29 cellular contexts compared by ENCODE assay signal in the genomic region with DNA sequence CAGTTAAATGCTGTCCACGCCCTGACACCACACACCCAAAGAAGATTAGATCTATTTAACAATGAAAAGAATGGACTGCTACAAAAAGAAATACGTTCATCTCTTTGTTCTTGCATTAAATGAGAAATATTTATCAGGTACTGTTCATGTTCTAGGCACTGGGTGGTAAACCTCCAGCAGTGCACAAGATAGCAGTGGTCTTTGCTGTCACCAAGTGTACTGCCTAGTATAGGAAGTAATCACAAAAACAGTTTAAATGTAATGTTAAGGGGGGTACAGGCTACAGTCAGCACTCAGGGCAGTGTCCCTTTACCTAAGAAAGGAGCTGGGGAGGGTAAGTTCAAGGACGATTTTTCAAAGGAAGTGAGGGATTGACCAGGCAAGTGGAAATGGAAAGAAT.
"Had no signal": no experiment of that assay in that cellular context is flagged by ENCODE, and none has a peak within 500 bp of the region (broad histone marks: within the 10 kb centered on the region; RNA-seq: fewer than 3 reads in every experiment).

No MANE protein-coding gene starts in this region.

- H3K27ac ChIP-seq: left lung, lower lobe of right lung, neural progenitor cell, neutrophil, parathyroid adenoma, psoas muscle, right lobe of liver, stomach, testis, thyroid gland, transverse colon, upper lobe of left lung, vagina had no signal

- H3K9me3 Mint-ChIP-seq: immature natural killer cell; natural killer cell; nephron progenitor cell; neural progenitor cell; stimulated activated naive B cell treated with anti-CD40 and anti-IgM and Interleukin-4, amounts not matched to agents 10 μg/mL and 1 μg/mL and 100 μg/mL, for 72 hours had no signal

- H3K4me1 Mint-ChIP-seq: immature natural killer cell; stimulated activated naive B cell treated with anti-CD40 and anti-IgM and Interleukin-4, amounts not matched to agents 10 μg/mL and 1 μg/mL and 100 μg/mL, for 72 hours had no signal

- H3K4me1 ChIP-seq: left lung, lower lobe of right lung, parathyroid adenoma, psoas muscle, right lobe of liver, stomach, testis, thyroid gland, transverse colon, upper lobe of left lung, vagina had no signal

- H3K4me2 ChIP-seq: neural progenitor cell, smooth muscle cell had no signal

- H3K36me3 ChIP-seq: left lung, lower lobe of right lung, neural progenitor cell, neutrophil, right lobe of liver, stomach, thyroid gland, transverse colon, upper lobe of left lung, vagina had no signal

- DNase-seq: hippocampal formation; immature natural killer cell; kidney; left colon; left lung; lower lobe of right lung; mammary epithelial cell; mesenchymal stem cell; natural killer cell; nephron progenitor cell; occipital lobe; psoas muscle; right lobe of liver; stimulated activated CD4-positive, alpha-beta T cell treated with anti-CD3 and anti-CD28 coated beads, Interleukin-1b, Interleukin-23, amount 100 ng/mL, for 48 hours; stimulated activated CD4-positive, alpha-beta T cell treated with anti-CD3 and anti-CD28 coated beads, Interleukin-2, amount 100 ng/mL, for 48 hours; stimulated activated CD4-positive, alpha-beta T cell treated with anti-CD3 and anti-CD28 coated beads, Interleukin-4, amount 100 ng/mL, for 4 hours; stimulated activated CD8-positive, alpha-beta memory T cell treated with anti-CD3 and anti-CD28 coated beads, Interleukin-4, amount 100 ng/mL, for 48 hours; stimulated activated naive B cell treated with anti-CD40 and anti-IgM and Interleukin-4, amounts not matched to agents 10 μg/mL and 1 μg/mL and 100 μg/mL, for 72 hours; stimulated activated naive CD8-positive, alpha-beta T cell treated with anti-CD3 and anti-CD28 coated beads, Interleukin-15, Interleukin-2, amounts not matched to agents 100 U/mL and 50 U/mL, for 24 hours; stomach; testis; thyroid gland; transverse colon; upper lobe of left lung had no signal

- H3K27ac Mint-ChIP-seq: natural killer cell; nephron progenitor cell; neural progenitor cell; stimulated activated naive B cell treated with anti-CD40 and anti-IgM and Interleukin-4, amounts not matched to agents 10 μg/mL and 1 μg/mL and 100 μg/mL, for 72 hours had no signal

- H3K27me3 ChIP-seq: left lung, neural progenitor cell, neutrophil, right lobe of liver, stomach, testis, thyroid gland, transverse colon, upper lobe of left lung, vagina had no signal

- H3K27me3 Mint-ChIP-seq: stimulated activated naive B cell treated with anti-CD40 and anti-IgM and Interleukin-4, amounts not matched to agents 10 μg/mL and 1 μg/mL and 100 μg/mL, for 72 hours had no signal

- H3K4me3 Mint-ChIP-seq: immature natural killer cell; natural killer cell; nephron progenitor cell; neural progenitor cell; stimulated activated naive B cell treated with anti-CD40 and anti-IgM and Interleukin-4, amounts not matched to agents 10 μg/mL and 1 μg/mL and 100 μg/mL, for 72 hours had no signal

- H3K4me3 ChIP-seq: left lung, lower lobe of right lung, neural progenitor cell, psoas muscle, right lobe of liver, smooth muscle cell, stomach, testis, thyroid gland, transverse colon, upper lobe of left lung, vagina had no signal

- H2AFZ ChIP-seq: neural progenitor cell, parathyroid adenoma had no signal

- H3K36me3 Mint-ChIP-seq: immature natural killer cell; natural killer cell; neural progenitor cell; stimulated activated naive B cell treated with anti-CD40 and anti-IgM and Interleukin-4, amounts not matched to agents 10 μg/mL and 1 μg/mL and 100 μg/mL, for 72 hours had no signal

- H3K9ac ChIP-seq: neural progenitor cell, parathyroid adenoma had no signal

- ATAC-seq: left colon; left lung; lower lobe of right lung; natural killer cell; psoas muscle; right lobe of liver; stimulated activated naive B cell treated with anti-CD40 and anti-IgM and Interleukin-4, amounts not matched to agents 10 μg/mL and 1 μg/mL and 100 μg/mL, for 72 hours; stimulated activated naive CD8-positive, alpha-beta T cell treated with anti-CD3 and anti-CD28 coated beads, Interleukin-15, Interleukin-2, amounts not matched to agents 100 U/mL and 50 U/mL, for 24 hours had no signal

- H3K9me3 ChIP-seq: left lung, lower lobe of right lung, neutrophil, psoas muscle, right lobe of liver, stomach, testis, thyroid gland, transverse colon, upper lobe of left lung, vagina had no signal
